In genomic region chr7:37445800-37446199, GRCh38 we compare ENCODE assay signal across 1 cellular context.
TF ChIP-seq lines count a peak whose summit lies in the region.

No MANE protein-coding gene starts in this region.

TF ChIP-seq in HepG2, 621 proteins besides CTCF, POLR2A, EP300 and RAD21 (continued from another document):
- TF ChIP-seq MNT (IDR thresholded peaks at IDR 0.05) (no peak), ATF3 (CRISPR knock-in tag; IDR thresholded peaks at IDR 0.05) (no peak), ZNF253 (CRISPR knock-in tag; IDR thresholded peaks at IDR 0.05; ENCODE audit: borderline replicate concordance) (no peak), ZSCAN5A (CRISPR knock-in tag; IDR thresholded peaks at IDR 0.05; ENCODE audit: borderline replicate concordance) (no peak), ZNF260 (CRISPR knock-in tag; IDR thresholded peaks at IDR 0.05; ENCODE audit: borderline replicate concordance, low read depth) (no peak), ZIK1 (CRISPR knock-in tag; IDR thresholded peaks at IDR 0.05; ENCODE audit: borderline replicate concordance, low read depth) (no peak), RERE (CRISPR knock-in tag; IDR thresholded peaks at IDR 0.05; ENCODE audit: low read depth) (no peak), ZNF720 (CRISPR knock-in tag; IDR thresholded peaks at IDR 0.05) (no peak), ZNF17 (CRISPR knock-in tag; IDR thresholded peaks at IDR 0.05) (no peak), SP5 (CRISPR knock-in tag; IDR thresholded peaks at IDR 0.05; ENCODE audit: borderline replicate concordance, low read depth) (no peak)
